In genomic region chr16:48269011-48269410, GRCh38 we compare ENCODE assay signal across 21 cellular contexts. TPM values are rescaled to one million over a fixed set of nuclear protein-coding genes. Genes with fewer than 3 reads are reported as not detected.
DNase-seq lines count a peak whose midpoint lies in the region; ATAC-seq, FAIRE-seq and TF ChIP-seq lines count a peak whose summit lies in the region.
"Had no signal": no experiment of that assay in that cellular context is flagged by ENCODE, and none has a peak within 500 bp of the region (broad histone marks: within the 10 kb centered on the region; RNA-seq: fewer than 3 reads in every experiment).

No MANE protein-coding gene starts in this region.

- H4K20me1 ChIP-seq in K562 (replicated peaks; ENCODE audit: control insufficient read depth, insufficient read depth, low read length): no peaks in the 10 kb centered on the region

- BruUV-seq in K562 (replicated peaks; lab: Mats Ljungman, UMichigan): no TSS peak

- ATAC-seq in K562: no peak
- ATAC-seq in stimulated activated memory B cell treated with anti-CD40 and anti-IgM and Interleukin-4, amounts not matched to agents 10 μg/mL and 1 μg/mL and 100 μg/mL, for 72 hours: no peak
- ATAC-seq in GM21447 (IDR thresholded peaks at IDR 0.05; ENCODE audit: unreplicated experiment): no peak
- ATAC-seq: A549 had no signal

- H3K4me3 ChIP-seq in K562: no peak overlapping the region
- H3K4me3 ChIP-seq: A549, PC-9 had no signal

- no peak for TF ChIP-seq EP300 in K562 (IDR thresholded peaks at IDR 0.05; ENCODE audit: low read length)

- no peaks in the 10 kb centered on the region for H3K9me3 ChIP-seq in K562 (replicated peaks; ENCODE audit: control insufficient read depth, insufficient read depth, low read depth, low read length)
- H3K9me3 ChIP-seq: A549 had no signal

- no peak overlapping the region for H3K9ac ChIP-seq in K562 (ENCODE audit: insufficient read depth in 1 of 2, low read depth in 2 of 2, low read length in 2 of 2)

- H3K36me3 ChIP-seq in K562 (ENCODE audit: control insufficient read depth, insufficient read depth, low read length): peaks cover 49% of the 10 kb centered on the region; the same call in 2 of the 3 replicates

- no peak overlapping the region for H3K4me2 ChIP-seq in K562 (ENCODE audit: insufficient read depth, low read length)
- H3K4me2 ChIP-seq: A549, PC-9 had no signal

- H3K4me1 Mint-ChIP-seq in T-helper 2 cell treated with Interferon-gamma antibody and Interleukin-4, amounts not matched to agents 5 μg/mL and 100 μg/mL, for 36 hours (ENCODE audit: low read depth): peaks cover 6% of the 10 kb centered on the region
- H3K4me1 Mint-ChIP-seq in stimulated activated memory B cell treated with anti-CD40 and anti-IgM and Interleukin-4, amounts not matched to agents 10 μg/mL and 1 μg/mL and 100 μg/mL, for 72 hours: no peaks in the 10 kb centered on the region

- peaks cover 28% of the 10 kb centered on the region for H3K36me3 Mint-ChIP-seq in T-helper 2 cell treated with Interferon-gamma antibody and Interleukin-4, amounts not matched to agents 5 μg/mL and 100 μg/mL, for 36 hours (ENCODE audit: low read depth)
- H3K36me3 Mint-ChIP-seq in stimulated activated memory B cell treated with anti-CD40 and anti-IgM and Interleukin-4, amounts not matched to agents 10 μg/mL and 1 μg/mL and 100 μg/mL, for 72 hours: peaks cover 31% of the 10 kb centered on the region

- no peak for FAIRE-seq in K562 (lab: Jason Lieb, UNC)
- FAIRE-seq: A549, GM12892 had no signal

- CTCF ChIA-PET in K562 (lab: Yijun Ruan, JAX; ENCODE audit: low intra/inter-chr PET ratio): interaction anchor here (0.8 kb wide), 1 partner anchor 1677 kb away, joined by 3 read pairs; no protein-coding TSS in a partner anchor

- TF ChIP-seq CTCF in K562 (IDR thresholded peaks at IDR 0.05 in 2 of 3, conservative IDR thresholded peaks at IDR 0.05 in 1 of 3; ENCODE audit: insufficient read depth in 2 of 3, low read depth in 1 of 3, low read length in 3 of 3): no peak

- H3K9me1 ChIP-seq in K562 (ENCODE audit: control insufficient read depth, insufficient read depth, low read length): no peaks in the 10 kb centered on the region

- intact Hi-C loops in K562 (cut with micrococcal nuclease): no loop called here

- H3K9me3 Mint-ChIP-seq in T-helper 2 cell treated with Interferon-gamma antibody and Interleukin-4, amounts not matched to agents 5 μg/mL and 100 μg/mL, for 36 hours: no peaks in the 10 kb centered on the region
- no peaks in the 10 kb centered on the region for H3K9me3 Mint-ChIP-seq in stimulated activated memory B cell treated with anti-CD40 and anti-IgM and Interleukin-4, amounts not matched to agents 10 μg/mL and 1 μg/mL and 100 μg/mL, for 72 hours
- H3K9me3 Mint-ChIP-seq: CD4-positive, alpha-beta memory T cell had no signal

- H3K27me3 Mint-ChIP-seq in T-helper 2 cell treated with Interferon-gamma antibody and Interleukin-4, amounts not matched to agents 5 μg/mL and 100 μg/mL, for 36 hours (ENCODE audit: low read depth): no peaks in the 10 kb centered on the region
- no peaks in the 10 kb centered on the region for H3K27me3 Mint-ChIP-seq in stimulated activated memory B cell treated with anti-CD40 and anti-IgM and Interleukin-4, amounts not matched to agents 10 μg/mL and 1 μg/mL and 100 μg/mL, for 72 hours
- H3K27me3 Mint-ChIP-seq: CD4-positive, alpha-beta memory T cell had no signal

- H3K4me1 ChIP-seq in K562 (replicated peaks in 1 of 2; ENCODE audit: control insufficient read depth in 2 of 2, insufficient read depth in 2 of 2, low read length in 2 of 2): no peaks in the 10 kb centered on the region
- H3K4me1 ChIP-seq: A549 had no signal

- no peak overlapping the region for H3K4me3 Mint-ChIP-seq in T-helper 2 cell treated with Interferon-gamma antibody and Interleukin-4, amounts not matched to agents 5 μg/mL and 100 μg/mL, for 36 hours
- H3K4me3 Mint-ChIP-seq in stimulated activated memory B cell treated with anti-CD40 and anti-IgM and Interleukin-4, amounts not matched to agents 10 μg/mL and 1 μg/mL and 100 μg/mL, for 72 hours: no peak overlapping the region
- H3K4me3 Mint-ChIP-seq: CD4-positive, alpha-beta memory T cell had no signal

- H2AFZ ChIP-seq in K562 (ENCODE audit: low read depth, low read length): no peak overlapping the region
- H2AFZ ChIP-seq: PC-9 had no signal

- peak overlapping the region; percentile 10 for H3K27ac Mint-ChIP-seq in T-helper 2 cell treated with Interferon-gamma antibody and Interleukin-4, amounts not matched to agents 5 μg/mL and 100 μg/mL, for 36 hours
- peak overlapping the region; percentile 28 for H3K27ac Mint-ChIP-seq in stimulated activated memory B cell treated with anti-CD40 and anti-IgM and Interleukin-4, amounts not matched to agents 10 μg/mL and 1 μg/mL and 100 μg/mL, for 72 hours

- no peak for DNase-seq in T-helper 2 cell treated with Interferon-gamma antibody and Interleukin-4, amounts not matched to agents 5 μg/mL and 100 μg/mL, for 36 hours (ENCODE audit: low spot score)
- no peak for DNase-seq in T-helper 2 cell
- peak; percentile 51 for DNase-seq in G401 (ENCODE audit: low spot score)
- no peak for DNase-seq in K562 (ENCODE audit: extremely low read depth in 1 of 4, low spot score in 3 of 4)
- DNase-seq in SW 1271 (lab: John Stamatoyannopoulos, UW): no peak
- DNase-seq: CD4-positive, alpha-beta memory T cell; DMS53; H7; KBM-7; NCI-H1417 treated with DMSO at 0.1 percent for 48 hours; NCI-H1930; NCI-H226; NCI-H524; NCI-H82; PC-9; SIG-M5 had no signal

- no peaks in the 10 kb centered on the region for H3K27me3 ChIP-seq in K562 (ENCODE audit: control insufficient read depth in 2 of 2, insufficient read depth in 2 of 2, low read length in 2 of 2)

- H3K27ac ChIP-seq in K562 (ENCODE audit: extremely low read depth, low read depth, low read length): no peak overlapping the region
- H3K27ac ChIP-seq: A549, PC-9, RWPE1 had no signal

- in situ Hi-C loops in G401 (cut with HindIII; ENCODE audit: low sequenced_read_pairs): no loop called here
- in situ Hi-C loops in K562 (cut with MboI): no loop called here

- POLR2A ChIA-PET in K562 (lab: Yijun Ruan, JAX): interaction anchor here (0.6 kb wide), 1 partner anchor 1187 kb away, joined by 4 read pairs; no protein-coding TSS in a partner anchor

- no peaks in the 10 kb centered on the region for H3K79me2 ChIP-seq in K562 (ENCODE audit: control insufficient read depth, insufficient read depth, low read length)

- TF ChIP-seq POLR2A in K562 (conservative IDR thresholded peaks at IDR 0.05): no peak

- TF ChIP-seq RAD21 in K562 (CRISPR knock-in tag; conservative IDR thresholded peaks at IDR 0.05 in 1 of 2, IDR thresholded peaks at IDR 0.05 in 1 of 2): no peak

TF ChIP-seq in K562, 482 proteins besides CTCF, POLR2A, EP300 and RAD21 (continues in another document):
- TF ChIP-seq TEAD4 (IDR thresholded peaks at IDR 0.05; ENCODE audit: low read length) (0 out of 2 replicates have a peak, but pooled peaks have one; percentile 14), TEAD4 (CRISPR knock-in tag; IDR thresholded peaks at IDR 0.05; ENCODE audit: borderline replicate concordance) (no peak), CEBPG (CRISPR knock-in tag; IDR thresholded peaks at IDR 0.05) (no peak), CEBPG (tag; conservative IDR thresholded peaks at IDR 0.05 in 1 of 2, IDR thresholded peaks at IDR 0.05 in 1 of 2) (peak; percentile 50 to 77; a peak in 3 of 4 replicates), TCF3 (CRISPR knock-in tag; IDR thresholded peaks at IDR 0.05) (peak; percentile 32; the same call in 1 of the 2 replicates), TAL1 (IDR thresholded peaks at IDR 0.05) (peak; percentile 61), SMARCA5 (IDR thresholded peaks at IDR 0.05) (no peak), CBFA2T3 (IDR thresholded peaks at IDR 0.05) (peak; percentile 46)

RNA-seq across cellular contexts. Expression of gene ABCC11, which starts 21.7 kb away (rescaled TPM):
- 0.03 and 0.12 TPM in 2 replicates for total RNA-seq in G401 (2014; rRNA removed; shearing (Covaris generic))
- total RNA-seq in K562 (2011; cell fraction: chromatin; rRNA removed; ENCODE audit: low replicate concordance): 0.07 and 1.1 TPM in 2 replicates
- 0.33 TPM in 1 of 2 replicates, not detected in the other for total RNA-seq in K562 (2011; cell fraction: nucleolus; rRNA removed)
- 0.15 TPM in 1 of 2 replicates, not detected in the other for total RNA-seq in K562 (2011; cell fraction: nucleoplasm; rRNA removed)
- total RNA-seq in K562 (2014; rRNA removed) (0.14 TPM in 1 of 2 replicates, not detected in the other), K562 (2014; rRNA removed; fragmentation: Illumina TruSeq; extraction: Trizol) (not detected in 2 replicates), K562 (2015; rRNA removed; fragmentation: Illumina TruSeq; extraction: Trizol) (not detected in 2 replicates), K562 (2021) (not detected in 2 replicates)
- polyA plus RNA-seq in K562 (2011; rRNA removed) (0.04 and 0.22 TPM in 2 replicates), K562 (2014; fragmentation: Illumina TruSeq; extraction: Trizol) (0.04 and 0.29 TPM in 2 replicates), K562 (2014; fragmentation: Nextera tagmentation; extraction: Ambion mirVana) (not detected), K562 (2014; rRNA removed) (not detected in 2 replicates)
- polyA plus RNA-seq in K562 (2011; cell fraction: cytosol; rRNA removed): 0.09 and 0.18 TPM in 2 replicates
- polyA plus RNA-seq in K562 (2011; cell fraction: nucleus; rRNA removed): 0.20 and 0.28 TPM in 2 replicates
- polyA plus RNA-seq in K562 (2012): 0.07 TPM in 2 replicates
- 0.21 TPM in 1 of 2 replicates, not detected in the other for polyA minus RNA-seq in K562 (2011; rRNA and poly(A)+ RNA removed)
- not detected in 2 replicates for polyA minus RNA-seq in K562 (2011; cell fraction: cytosol; rRNA and poly(A)+ RNA removed)
- polyA minus RNA-seq in K562 (2011; cell fraction: nucleus; rRNA and poly(A)+ RNA removed): not detected in 2 replicates
- total RNA-seq: CD4-positive, alpha-beta memory T cell had no signal

RNA-seq across cellular contexts. Expression of gene LONP2, which starts 24.9 kb away (rescaled TPM):
- 21.2 and 36.1 TPM in 2 replicates for total RNA-seq in G401 (2014; rRNA removed; shearing (Covaris generic))
- 51.0 and 80.9 TPM in 2 replicates for total RNA-seq in K562 (2011; cell fraction: chromatin; rRNA removed; ENCODE audit: low replicate concordance)
- total RNA-seq in K562 (2011; cell fraction: nucleolus; rRNA removed): 22.2 and 28.7 TPM in 2 replicates
- total RNA-seq in K562 (2011; cell fraction: nucleoplasm; rRNA removed): 27.4 and 31.4 TPM in 2 replicates
- total RNA-seq in K562 (2014; rRNA removed) (23.4 and 28.7 TPM in 2 replicates), K562 (2014; rRNA removed; fragmentation: Illumina TruSeq; extraction: Trizol) (41.2 and 43.0 TPM in 2 replicates), K562 (2015; rRNA removed; fragmentation: Illumina TruSeq; extraction: Trizol) (34.7 and 36.5 TPM in 2 replicates), K562 (2021) (40.0 and 40.6 TPM in 2 replicates)
- polyA plus RNA-seq in K562 (2011; rRNA removed) (37.7 and 39.3 TPM in 2 replicates), K562 (2014; fragmentation: Illumina TruSeq; extraction: Trizol) (23.2 and 25.6 TPM in 2 replicates), K562 (2014; fragmentation: Nextera tagmentation; extraction: Ambion mirVana) (1 to 10 TPM; 8.1 to 9.1 TPM), K562 (2014; rRNA removed) (22.1 and 24.7 TPM in 2 replicates)
- 17.2 and 20.7 TPM in 2 replicates for polyA plus RNA-seq in K562 (2011; cell fraction: cytosol; rRNA removed)
- polyA plus RNA-seq in K562 (2011; cell fraction: nucleus; rRNA removed): 24.0 and 30.0 TPM in 2 replicates
- 20.0 and 27.7 TPM in 2 replicates for polyA plus RNA-seq in K562 (2012)
- polyA minus RNA-seq in K562 (2011; rRNA and poly(A)+ RNA removed): 87.7 and 88.5 TPM in 2 replicates
- polyA minus RNA-seq in K562 (2011; cell fraction: cytosol; rRNA and poly(A)+ RNA removed): 38.6 and 41.5 TPM in 2 replicates
- polyA minus RNA-seq in K562 (2011; cell fraction: nucleus; rRNA and poly(A)+ RNA removed): 26.5 and 49.4 TPM in 2 replicates
